ENCODE assay signal across 12 cellular contexts in genomic region chr2:234444242-234444641, GRCh38. TPM values are rescaled to one million over a fixed set of nuclear protein-coding genes. Genes with fewer than 3 reads are reported as not detected.
DNase-seq lines count a peak whose midpoint lies in the region; ATAC-seq and TF ChIP-seq lines count a peak whose summit lies in the region.
"Had no signal": no experiment of that assay in that cellular context is flagged by ENCODE, and none has a peak within 500 bp of the region (broad histone marks: within the 10 kb centered on the region; RNA-seq: fewer than 3 reads in every experiment).

No MANE protein-coding gene starts in this region.

- H3K4me1 Mint-ChIP-seq in activated CD4-positive, alpha-beta T cell treated with anti-CD3 and anti-CD28 coated beads for 36 hours, result peaks cover 84% of the 10 kb centered on the region
- H3K4me1 Mint-ChIP-seq in dendritic cell treated with granulocyte-macrophage colony-stimulating factor and Interleukin-4, amounts not matched to agents 40 ng/mL and 50 ng/mL, for 4 days (ENCODE audit: low read depth), result peaks cover 67% of the 10 kb centered on the region

- POLR2A ChIA-PET in activated CD4-positive, alpha-beta T cell treated with anti-CD3 and anti-CD28 coated beads for 36 hours (lab: Charles Lee), result interaction anchor here (0.6 to 1.0 kb wide), 3 partner anchors 10 to 1384 kb away, joined by 3 read pairs; no protein-coding TSS in a partner anchor

- intact Hi-C loops in activated CD4-positive, alpha-beta T cell treated with anti-CD3 and anti-CD28 coated beads for 36 hours (cut with DNase I, micrococcal nuclease), result loop anchor here in 1 of 2 experiments (2.0 kb wide), 1 partner anchor 17 kb away; no protein-coding TSS in a partner anchor
- intact Hi-C loops in dendritic cell treated with granulocyte-macrophage colony-stimulating factor and Interleukin-4, amounts not matched to agents 40 ng/mL and 50 ng/mL, for 4 days (cut with micrococcal nuclease), result no loop called here
- intact Hi-C loops in colonic mucosa (cut with DNase I), result no loop called here

- in situ Hi-C loops in G401 (cut with HindIII; ENCODE audit: low sequenced_read_pairs), result no loop called here

- TF ChIP-seq CTCF in RWPE2 (IDR thresholded peaks at IDR 0.05; ENCODE audit: poor library complexity, severe bottlenecking), result no peak
- TF ChIP-seq CTCF in colonic mucosa (IDR thresholded peaks at IDR 0.05), result no peak

- no peaks in the 10 kb centered on the region for H3K9me3 Mint-ChIP-seq in activated CD4-positive, alpha-beta T cell treated with anti-CD3 and anti-CD28 coated beads for 36 hours (ENCODE audit: low read depth)
- H3K9me3 Mint-ChIP-seq in dendritic cell treated with granulocyte-macrophage colony-stimulating factor and Interleukin-4, amounts not matched to agents 40 ng/mL and 50 ng/mL, for 4 days, result no peaks in the 10 kb centered on the region

- H3K9ac ChIP-seq in colonic mucosa (ENCODE audit: low read depth in 2 of 2, low read length in 2 of 2), result no peak overlapping the region

- no peak overlapping the region for H3K4me3 Mint-ChIP-seq in activated CD4-positive, alpha-beta T cell treated with anti-CD3 and anti-CD28 coated beads for 36 hours
- no peak overlapping the region for H3K4me3 Mint-ChIP-seq in dendritic cell treated with granulocyte-macrophage colony-stimulating factor and Interleukin-4, amounts not matched to agents 40 ng/mL and 50 ng/mL, for 4 days

- H3K9me3 ChIP-seq in RWPE2 (ENCODE audit: severe bottlenecking), result no peaks in the 10 kb centered on the region
- H3K9me3 ChIP-seq in colonic mucosa, result no peaks in the 10 kb centered on the region
- H3K9me3 ChIP-seq: suprapubic skin had no signal

- peak overlapping the region; percentile 99 for H3K27ac Mint-ChIP-seq in activated CD4-positive, alpha-beta T cell treated with anti-CD3 and anti-CD28 coated beads for 36 hours
- H3K27ac Mint-ChIP-seq in dendritic cell treated with granulocyte-macrophage colony-stimulating factor and Interleukin-4, amounts not matched to agents 40 ng/mL and 50 ng/mL, for 4 days, result peak overlapping the region; percentile 99

- peaks cover 14% of the 10 kb centered on the region for H3K36me3 Mint-ChIP-seq in activated CD4-positive, alpha-beta T cell treated with anti-CD3 and anti-CD28 coated beads for 36 hours (ENCODE audit: low read depth)
- no peaks in the 10 kb centered on the region for H3K36me3 Mint-ChIP-seq in dendritic cell treated with granulocyte-macrophage colony-stimulating factor and Interleukin-4, amounts not matched to agents 40 ng/mL and 50 ng/mL, for 4 days (ENCODE audit: low read depth)

- CTCF ChIA-PET in activated CD4-positive, alpha-beta T cell treated with anti-CD3 and anti-CD28 coated beads for 36 hours (lab: Charles Lee), result interaction anchor here (1.0 to 1.4 kb wide), 3 partner anchors 12 to 52 kb away, joined by 3 to 5 read pairs (median 3); partner anchors contain the start of gene ARL4C

- no peaks in the 10 kb centered on the region for H3K27me3 Mint-ChIP-seq in activated CD4-positive, alpha-beta T cell treated with anti-CD3 and anti-CD28 coated beads for 36 hours
- H3K27me3 Mint-ChIP-seq in dendritic cell treated with granulocyte-macrophage colony-stimulating factor and Interleukin-4, amounts not matched to agents 40 ng/mL and 50 ng/mL, for 4 days, result no peaks in the 10 kb centered on the region

- ATAC-seq in activated CD4-positive, alpha-beta T cell treated with anti-CD3 and anti-CD28 coated beads for 36 hours, result no peak
- no peak for ATAC-seq in RWPE2 (ENCODE audit: low read depth)

- H3K4me1 ChIP-seq in RWPE2 (ENCODE audit: insufficient read depth, poor library complexity, severe bottlenecking), result peaks cover 17% of the 10 kb centered on the region
- H3K4me1 ChIP-seq in colonic mucosa, result no peaks in the 10 kb centered on the region

- H3K4me3 ChIP-seq in RWPE2 (ENCODE audit: severe bottlenecking) (no peak overlapping the region), skin epidermis (no peak overlapping the region), colonic mucosa (no peak overlapping the region)
- H3K4me3 ChIP-seq: suprapubic skin had no signal

- H3K27ac ChIP-seq in RWPE2 (ENCODE audit: poor library complexity, severe bottlenecking) (peak overlapping the region; percentile 83), skin epidermis (peak overlapping the region in 14 of 21 experiments; percentile 7 to 91 (median 82)), colonic mucosa (no peak overlapping the region)
- H3K27ac ChIP-seq: suprapubic skin had no signal

- H3K36me3 ChIP-seq in RWPE2 (ENCODE audit: low read depth) (no peaks in the 10 kb centered on the region), colonic mucosa (no peaks in the 10 kb centered on the region)
- H3K36me3 ChIP-seq: suprapubic skin had no signal

- no peaks in the 10 kb centered on the region for H3K27me3 ChIP-seq in RWPE2 (ENCODE audit: insufficient read depth, poor library complexity, severe bottlenecking)
- no peaks in the 10 kb centered on the region for H3K27me3 ChIP-seq in colonic mucosa
- H3K27me3 ChIP-seq: suprapubic skin had no signal

- no peak for DNase-seq in activated CD4-positive, alpha-beta T cell treated with anti-CD3 and anti-CD28 coated beads for 36 hours
- DNase-seq in activated CD4-positive, alpha-beta T cell treated with anti-CD3 and anti-CD28 coated beads for 48 hours, result no peak
- DNase-seq in RWPE2 (ENCODE audit: low spot score), result no peak
- no peak for DNase-seq in colonic mucosa
- no peak for DNase-seq in SIG-M5 (lab: John Stamatoyannopoulos, UW)
- no peak for DNase-seq in G401 (ENCODE audit: low spot score)
- DNase-seq: 8988T, right cardiac atrium, SW 1271 had no signal

RNA-seq across cellular contexts. Expression of gene ARL4C, which starts 52.6 kb away (rescaled TPM):
- 10 to 100 TPM; 27.2 to 32.8 TPM for total RNA-seq in activated CD4-positive, alpha-beta T cell treated with anti-CD3 and anti-CD28 coated beads for 36 hours
- total RNA-seq in colonic mucosa, result 1 to 10 TPM; 1.8 to 4.9 TPM
- 33.1 and 39.8 TPM in 2 replicates for total RNA-seq in G401 (2014; rRNA removed; shearing (Covaris generic))
